Comparison of ENCODE assay signal across 26 cellular contexts in genomic region chr21:37579356-37579755, GRCh38.
"Had no signal": no experiment of that assay in that cellular context is flagged by ENCODE, and none has a peak within 500 bp of the region (broad histone marks: within the 10 kb centered on the region; RNA-seq: fewer than 3 reads in every experiment).

No MANE protein-coding gene starts in this region.

- H3K27ac ChIP-seq: adrenal gland, body of pancreas, colonic mucosa, esophagus squamous epithelium, gastroesophageal sphincter, VCaP had no signal

- H3K4me1 ChIP-seq: adrenal gland, body of pancreas, colonic mucosa, esophagus squamous epithelium, gastroesophageal sphincter had no signal

- ATAC-seq: activated CD8-positive, alpha-beta T cell treated with anti-CD3 and anti-CD28 coated beads for 36 hours; activated naive CD8-positive, alpha-beta T cell treated with anti-CD3 and anti-CD28 coated beads, Interleukin-2, amount 50 U/mL, for 24 hours; activated T-cell treated with anti-CD3 and anti-CD28 coated beads, Interleukin-2, amount 50 U/mL, for 4 hours; body of pancreas; gastroesophageal sphincter; WTC11 had no signal

- H3K9me3 ChIP-seq: adrenal gland, body of pancreas, colonic mucosa had no signal

- H3K27me3 ChIP-seq: adrenal gland, body of pancreas, colonic mucosa, esophagus squamous epithelium, gastroesophageal sphincter had no signal

- H3K36me3 ChIP-seq: adrenal gland, colonic mucosa, esophagus squamous epithelium, gastroesophageal sphincter had no signal

- H3K4me3 ChIP-seq: adrenal gland, body of pancreas, colonic mucosa, esophagus squamous epithelium, gastroesophageal sphincter had no signal

- DNase-seq: activated CD4-positive, alpha-beta T cell treated with anti-CD3 and anti-CD28 coated beads for 1 hour; activated CD4-positive, alpha-beta T cell treated with anti-CD3 and anti-CD28 coated beads for 4 hours; activated CD4-positive, alpha-beta T cell treated with anti-CD3 and anti-CD28 coated beads, Interleukin-2, amount 10 ng/mL, durations not matched to agents 7 days and 5 days; activated CD4-positive, alpha-beta T cell treated with anti-CD3 and anti-CD28 coated beads, Interleukin-2, amount 50 U/mL, for 4 hours; activated CD8-positive, alpha-beta memory T cell treated with anti-CD3 and anti-CD28 coated beads for 24 hours; activated CD8-positive, alpha-beta T cell treated with anti-CD3 and anti-CD28 coated beads for 36 hours; activated effector memory CD4-positive, alpha-beta T cell treated with anti-CD3 and anti-CD28 coated beads, Interleukin-2, amount 50 U/mL, for 16 hours; activated naive CD4-positive, alpha-beta T cell treated with anti-CD3 and anti-CD28 coated beads for 36 hours; activated naive CD8-positive, alpha-beta T cell treated with anti-CD3 and anti-CD28 coated beads for 36 hours; activated naive CD8-positive, alpha-beta T cell treated with anti-CD3 and anti-CD28 coated beads, Interleukin-2, amount 50 U/mL, for 24 hours; activated T-cell treated with anti-CD3 and anti-CD28 coated beads, Interleukin-2, amount 50 U/mL, for 4 hours; adrenal gland; amygdala; aorta; body of pancreas; caudate nucleus; colonic mucosa; effector memory CD4-positive, alpha-beta T cell; endodermal cell; erythroblast; esophagus squamous epithelium; foreskin melanocyte; T-helper 2 cell had no signal
